ENCODE assay signal across 17 cellular contexts in genomic region chr13:74987124-74987690, GRCh38.
"Had no signal": no experiment of that assay in that cellular context is flagged by ENCODE, and none has a peak within 500 bp of the region (broad histone marks: within the 10 kb centered on the region; RNA-seq: fewer than 3 reads in every experiment).

No MANE protein-coding gene starts in this region.

- H3K27ac ChIP-seq: gastroesophageal sphincter, heart right ventricle, psoas muscle, spleen, suprapubic skin had no signal

- ATAC-seq: activated CD4-positive, alpha-beta T cell treated with anti-CD3 and anti-CD28 coated beads for 36 hours; activated CD8-positive, alpha-beta T cell treated with anti-CD3 and anti-CD28 coated beads for 36 hours; activated T-cell treated with anti-CD3 and anti-CD28 coated beads, Interleukin-2, amount 50 U/mL, for 4 hours; gastroesophageal sphincter; heart right ventricle; left lobe of liver; psoas muscle; sciatic nerve had no signal

- H3K9me3 ChIP-seq: gastroesophageal sphincter, heart right ventricle, psoas muscle, spleen, suprapubic skin had no signal

- H3K4me1 ChIP-seq: gastroesophageal sphincter, heart right ventricle, psoas muscle, spleen, suprapubic skin had no signal

- DNase-seq: activated CD4-positive, alpha-beta T cell treated with anti-CD3 and anti-CD28 coated beads for 36 hours; activated CD8-positive, alpha-beta T cell treated with anti-CD3 and anti-CD28 coated beads for 36 hours; activated effector memory CD4-positive, alpha-beta T cell treated with Interleukin-2 at 50 U/mL for 16 hours; activated naive CD4-positive, alpha-beta T cell treated with anti-CD3 and anti-CD28 coated beads, Interleukin-2, amount 50 U/mL, for 16 hours; activated T-cell treated with anti-CD3 and anti-CD28 coated beads, Interleukin-2, amount 50 U/mL, for 4 hours; endodermal cell; heart right ventricle; midbrain; psoas muscle; spleen; trophoblast cell had no signal

- H3K4me3 ChIP-seq: gastroesophageal sphincter, heart right ventricle, psoas muscle, spleen, suprapubic skin had no signal

- FAIRE-seq: astrocyte, islet of Langerhans had no signal
